Comparison of ENCODE assay signal across 25 cellular contexts in the genomic region with DNA sequence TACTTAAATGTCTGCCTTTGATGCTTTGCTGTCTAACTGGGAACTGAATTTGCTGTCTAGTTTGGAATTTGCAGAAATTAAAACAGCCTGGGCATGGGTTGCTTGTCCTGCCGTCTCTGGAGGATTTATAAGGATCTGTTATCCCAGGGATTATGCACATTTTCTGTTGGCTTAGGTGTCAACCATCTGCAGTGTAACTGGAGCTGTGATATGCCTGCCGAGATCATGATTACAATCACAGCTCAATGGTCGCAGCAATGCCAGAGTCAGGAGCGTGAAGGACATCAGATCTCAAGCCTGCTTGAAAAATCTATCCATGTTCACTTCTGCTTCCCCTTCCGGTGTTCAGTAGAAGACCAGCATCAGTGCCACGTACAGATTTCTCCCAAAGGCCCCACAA.
"Had no signal": no experiment of that assay in that cellular context is flagged by ENCODE, and none has a peak within 500 bp of the region (broad histone marks: within the 10 kb centered on the region; RNA-seq: fewer than 3 reads in every experiment).

No MANE protein-coding gene starts in this region.

- H3K4me1 Mint-ChIP-seq: memory B cell; mesothelial cell of epicardium; natural killer cell; neural crest cell; stimulated activated effector memory CD8-positive, alpha-beta T cell treated with anti-CD3 and anti-CD28 coated beads, Interleukin-12 subunit alpha, Interleukin-12 subunit beta, amount 100 ng/mL, for 72 hours had no signal

- H3K27ac ChIP-seq: epithelial cell of prostate, esophagus squamous epithelium, gastroesophageal sphincter, left ventricle myocardium inferior, lower lobe of right lung, ovary, right lobe of liver, suprapubic skin, thyroid gland had no signal

- H3K9me3 ChIP-seq: esophagus squamous epithelium, gastroesophageal sphincter, lower lobe of right lung, ovary, right lobe of liver, suprapubic skin, thyroid gland had no signal

- H3K4me3 Mint-ChIP-seq: dendritic cell treated with granulocyte-macrophage colony-stimulating factor and Interleukin-4, amounts not matched to agents 40 ng/mL and 50 ng/mL, for 4 days; effector memory CD8-positive, alpha-beta T cell; memory B cell; mesothelial cell of epicardium; natural killer cell; neural crest cell; stimulated activated effector memory CD8-positive, alpha-beta T cell treated with anti-CD3 and anti-CD28 coated beads, Interleukin-12 subunit alpha, Interleukin-12 subunit beta, amount 100 ng/mL, for 72 hours; type B pancreatic cell had no signal

- H3K27me3 ChIP-seq: esophagus squamous epithelium, gastroesophageal sphincter, ovary, right lobe of liver, suprapubic skin, thyroid gland had no signal

- H3K4me3 ChIP-seq: esophagus squamous epithelium, gastroesophageal sphincter, left ventricle myocardium inferior, lower lobe of right lung, ovary, right lobe of liver, suprapubic skin, thyroid gland had no signal

- H3K36me3 ChIP-seq: esophagus squamous epithelium, gastroesophageal sphincter, left ventricle myocardium inferior, lower lobe of right lung, ovary, right lobe of liver, suprapubic skin, thyroid gland had no signal

- H3K36me3 Mint-ChIP-seq: memory B cell; mesothelial cell of epicardium; natural killer cell; stimulated activated effector memory CD8-positive, alpha-beta T cell treated with anti-CD3 and anti-CD28 coated beads, Interleukin-12 subunit alpha, Interleukin-12 subunit beta, amount 100 ng/mL, for 72 hours; type B pancreatic cell had no signal

- ATAC-seq: effector memory CD8-positive, alpha-beta T cell; gastroesophageal sphincter; lower lobe of right lung; natural killer cell; right lobe of liver; stimulated activated effector memory CD8-positive, alpha-beta T cell treated with anti-CD3 and anti-CD28 coated beads, Interleukin-12 subunit alpha, Interleukin-12 subunit beta, amount 100 ng/mL, for 72 hours; stimulated activated naive CD8-positive, alpha-beta T cell treated with anti-CD3 and anti-CD28 coated beads, Interleukin-15, Interleukin-2, amounts not matched to agents 100 U/mL and 50 U/mL, for 24 hours had no signal

- DNase-seq: effector memory CD8-positive, alpha-beta T cell; esophagus squamous epithelium; foreskin fibroblast; glutamatergic neuron; islet precursor cell; left ventricle myocardium inferior; lower lobe of right lung; natural killer cell; nucleus accumbens; ovary; right lobe of liver; stimulated activated CD4-positive, alpha-beta T cell treated with anti-CD3 and anti-CD28 coated beads, Interleukin-4, amount 100 ng/mL, for 1 hour; stimulated activated CD8-positive, alpha-beta memory T cell treated with anti-CD3 and anti-CD28 coated beads, Interleukin-4, amount 100 ng/mL, for 48 hours; stimulated activated naive CD8-positive, alpha-beta T cell treated with anti-CD3 and anti-CD28 coated beads, Interleukin-15, Interleukin-2, amounts not matched to agents 100 U/mL and 50 U/mL, for 24 hours; thyroid gland had no signal

- H3K27me3 Mint-ChIP-seq: dendritic cell treated with granulocyte-macrophage colony-stimulating factor and Interleukin-4, amounts not matched to agents 40 ng/mL and 50 ng/mL, for 4 days; effector memory CD8-positive, alpha-beta T cell; memory B cell; progenitor cell of endocrine pancreas; type B pancreatic cell had no signal

- H3K4me1 ChIP-seq: esophagus squamous epithelium, gastroesophageal sphincter, left ventricle myocardium inferior, lower lobe of right lung, right lobe of liver, suprapubic skin, thyroid gland had no signal

- H3K9me3 Mint-ChIP-seq: dendritic cell treated with granulocyte-macrophage colony-stimulating factor and Interleukin-4, amounts not matched to agents 40 ng/mL and 50 ng/mL, for 4 days; effector memory CD8-positive, alpha-beta T cell; memory B cell; mesothelial cell of epicardium; natural killer cell; neural crest cell; stimulated activated effector memory CD8-positive, alpha-beta T cell treated with anti-CD3 and anti-CD28 coated beads, Interleukin-12 subunit alpha, Interleukin-12 subunit beta, amount 100 ng/mL, for 72 hours; type B pancreatic cell had no signal
